Comparison of ENCODE assay signal across 1 cellular context in genomic region chr1:230262867-230263572, GRCh38.
TF ChIP-seq lines count a peak whose summit lies in the region.

No MANE protein-coding gene starts in this region.

TF ChIP-seq in IMR-90, 13 proteins besides CTCF, POLR2A, EP300 and RAD21:
- no peak for TF ChIP-seq NFE2L2 (IDR thresholded peaks at IDR 0.05; ENCODE audit: low read depth, low read length)
- TF ChIP-seq MXI1 (IDR thresholded peaks at IDR 0.05; ENCODE audit: borderline replicate concordance, low read depth, low read length), result no peak
- TF ChIP-seq FOS (IDR thresholded peaks at IDR 0.05; ENCODE audit: low read depth, low read length), result no peak
